19 cellular contexts compared by ENCODE assay signal in the genomic region with DNA sequence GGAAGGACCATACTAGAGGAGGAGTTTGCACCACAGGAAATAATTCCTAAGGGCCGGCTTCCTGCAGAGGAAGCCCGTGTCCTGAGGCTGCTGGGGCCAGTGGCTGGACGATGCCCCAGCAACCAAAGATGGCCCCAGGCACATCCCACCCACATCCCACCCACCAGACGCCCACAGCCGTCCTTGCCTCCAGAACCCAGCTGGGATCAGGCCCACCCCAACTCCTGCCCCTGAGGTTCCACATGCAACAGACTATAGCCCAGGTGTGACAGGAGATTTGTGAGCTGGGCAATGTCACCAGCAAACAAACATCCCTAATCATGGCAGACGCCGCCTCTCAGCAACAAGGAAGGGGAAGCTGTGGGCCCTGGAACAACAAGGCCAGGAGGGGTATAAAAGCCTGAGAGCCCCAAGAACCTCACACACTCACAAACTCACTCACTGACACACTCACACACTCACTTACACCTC. TPM values are rescaled to one million over a fixed set of nuclear protein-coding genes. Genes with fewer than 3 reads are reported as not detected.
A peak's percentile ranks its signal among the peaks of the same experiment; 100 is the strongest.
DNase-seq lines count a peak whose midpoint lies in the region; ATAC-seq and TF ChIP-seq lines count a peak whose summit lies in the region.
"Had no signal": no experiment of that assay in that cellular context is flagged by ENCODE, and none has a peak within 500 bp of the region (broad histone marks: within the 10 kb centered on the region; RNA-seq: fewer than 3 reads in every experiment).

A gene with protein sequence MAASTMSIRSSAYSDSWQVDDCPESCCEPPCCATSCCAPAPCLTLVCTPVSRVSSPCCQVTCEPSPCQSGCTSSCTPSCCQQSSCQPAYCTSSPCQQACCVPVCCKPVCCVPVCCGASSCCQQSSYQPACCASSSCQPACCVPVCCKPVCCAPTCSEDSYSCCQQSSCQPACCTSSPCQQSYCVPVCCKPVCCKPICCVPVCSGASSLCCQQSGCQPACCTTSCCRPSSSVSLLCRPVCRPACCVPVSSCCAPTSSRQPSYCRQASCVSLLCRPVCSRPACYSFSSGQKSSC (plus strand): TSS at position 421 of the 471 bp plus-strand sequence. CDS start 79 bp downstream, outside the sequence.

- H3K27me3 ChIP-seq in transverse colon = peaks cover 11% of the 10 kb centered on the region
- H3K27me3 ChIP-seq: BLaER1 treated with 17β-estradiol and CSF1 and Interleukin-3, amounts not matched to agents 10 nM and 100 nM; MG63 had no signal

- no peak within 1 kb of the TSS for H3K4me3 ChIP-seq in transverse colon
- H3K4me3 ChIP-seq: BLaER1 treated with 17β-estradiol and CSF1 and Interleukin-3, amounts not matched to agents 10 nM and 100 nM; MG63 had no signal

- WGBS in transverse colon (ENCODE audit: low coverage in 1 of 2), 2 donors = 57% methylated on average over 7 of the region's 7 CpGs; no CpG with 5 or more reads in 1 of the 2 donors

- ATAC-seq in stimulated activated effector memory CD8-positive, alpha-beta T cell treated with anti-CD3 and anti-CD28 coated beads, Interleukin-12 subunit alpha, Interleukin-12 subunit beta, amount 100 ng/mL, for 72 hours = no peak
- ATAC-seq in GM18861 (IDR thresholded peaks at IDR 0.05; ENCODE audit: unreplicated experiment) (no peak), HG03354 (IDR thresholded peaks at IDR 0.05; ENCODE audit: poor library complexity, severe bottlenecking, unreplicated experiment) (no peak)

- H3K36me3 ChIP-seq in transverse colon = no peaks in the 10 kb centered on the region
- H3K36me3 ChIP-seq: BLaER1 treated with 17β-estradiol and CSF1 and Interleukin-3, amounts not matched to agents 10 nM and 100 nM; MG63 had no signal

- peak within 1 kb of the TSS; percentile 59 for H3K27ac Mint-ChIP-seq in activated naive CD4-positive, alpha-beta T cell treated with anti-CD3 and anti-CD28 coated beads, Interleukin-2, amount 50 U/mL, for 24 hours
- H3K27ac Mint-ChIP-seq in immature natural killer cell = peak within 1 kb of the TSS; percentile 56 to 92 (median 82)
- H3K27ac Mint-ChIP-seq in stimulated activated effector memory CD8-positive, alpha-beta T cell treated with anti-CD3 and anti-CD28 coated beads, Interleukin-12 subunit alpha, Interleukin-12 subunit beta, amount 100 ng/mL, for 72 hours = peak within 1 kb of the TSS; percentile 73

- H3K36me3 Mint-ChIP-seq in activated naive CD4-positive, alpha-beta T cell treated with anti-CD3 and anti-CD28 coated beads, Interleukin-2, amount 50 U/mL, for 24 hours = peaks cover 22% of the 10 kb centered on the region
- H3K36me3 Mint-ChIP-seq in immature natural killer cell = peaks cover 23 to 36% (median 28%) of the 10 kb centered on the region in 3 donors
- no peaks in the 10 kb centered on the region for H3K36me3 Mint-ChIP-seq in stimulated activated effector memory CD8-positive, alpha-beta T cell treated with anti-CD3 and anti-CD28 coated beads, Interleukin-12 subunit alpha, Interleukin-12 subunit beta, amount 100 ng/mL, for 72 hours

- peaks cover 9 to 27% of the 10 kb centered on the region in 2 donors for H3K9me3 ChIP-seq in transverse colon

- H3K4me1 ChIP-seq in transverse colon = no peaks in the 10 kb centered on the region

- no peak for TF ChIP-seq POLR2A in transverse colon (IDR thresholded peaks at IDR 0.05)

- H3K4me3 Mint-ChIP-seq in activated naive CD4-positive, alpha-beta T cell treated with anti-CD3 and anti-CD28 coated beads, Interleukin-2, amount 50 U/mL, for 24 hours = no peak within 1 kb of the TSS
- peak within 1 kb of the TSS; percentile 51 to 78 (median 68) for H3K4me3 Mint-ChIP-seq in immature natural killer cell
- peak within 1 kb of the TSS; percentile 22 for H3K4me3 Mint-ChIP-seq in stimulated activated effector memory CD8-positive, alpha-beta T cell treated with anti-CD3 and anti-CD28 coated beads, Interleukin-12 subunit alpha, Interleukin-12 subunit beta, amount 100 ng/mL, for 72 hours

- TF ChIP-seq EP300 in transverse colon (IDR thresholded peaks at IDR 0.05; ENCODE audit: low read depth) = no peak

- intact Hi-C loops in transverse colon (cut with DNase I; ENCODE audit: low total_unique reads) = no loop called here

- no peaks in the 10 kb centered on the region for H3K27me3 Mint-ChIP-seq in activated naive CD4-positive, alpha-beta T cell treated with anti-CD3 and anti-CD28 coated beads, Interleukin-2, amount 50 U/mL, for 24 hours
- H3K27me3 Mint-ChIP-seq in immature natural killer cell (ENCODE audit: low read depth in 3 of 3) = peaks cover 2 to 10% (median 6%) of the 10 kb centered on the region in 3 donors

- no peak within 1 kb of the TSS for H3K27ac ChIP-seq in transverse colon
- H3K27ac ChIP-seq: BLaER1 treated with 17β-estradiol and CSF1 and Interleukin-3, amounts not matched to agents 10 nM and 100 nM had no signal

- H3K9me3 Mint-ChIP-seq in activated naive CD4-positive, alpha-beta T cell treated with anti-CD3 and anti-CD28 coated beads, Interleukin-2, amount 50 U/mL, for 24 hours = peaks cover 42% of the 10 kb centered on the region
- H3K9me3 Mint-ChIP-seq in immature natural killer cell = peaks cover 19 to 45% (median 39%) of the 10 kb centered on the region in 6 donors
- H3K9me3 Mint-ChIP-seq in stimulated activated effector memory CD8-positive, alpha-beta T cell treated with anti-CD3 and anti-CD28 coated beads, Interleukin-12 subunit alpha, Interleukin-12 subunit beta, amount 100 ng/mL, for 72 hours = peaks cover 39% of the 10 kb centered on the region

- no peak for TF ChIP-seq CTCF in transverse colon (IDR thresholded peaks at IDR 0.05)

- no peak for DNase-seq in activated naive CD4-positive, alpha-beta T cell treated with anti-CD3 and anti-CD28 coated beads, Interleukin-2, amount 50 U/mL, for 16 hours
- DNase-seq in NCI-H69 (lab: John Stamatoyannopoulos, UW) = peak; percentile 74
- DNase-seq in immature natural killer cell = no peak
- DNase-seq in stimulated activated effector memory CD8-positive, alpha-beta T cell treated with anti-CD3 and anti-CD28 coated beads, Interleukin-12 subunit alpha, Interleukin-12 subunit beta, amount 100 ng/mL, for 72 hours (ENCODE audit: low spot score in 2 of 2) = no peak
- DNase-seq in transverse colon = no peak
- DNase-seq: 8988T, GF-D8, IMR-90, Karpas-422, MG63, NCI-H1092, NCI-H1694, NCI-H510A treated with DMSO at 0.1 percent for 48 hours had no signal

- in situ Hi-C loops in transverse colon (cut with MboI; ENCODE audit: low pct_ligation_motif_present in 1 of 4, low pct_unique_long_range_greater_than_20kb in 1 of 4, low sequenced_read_pairs in 3 of 4) = no loop called here

- peaks cover 38% of the 10 kb centered on the region for H3K4me1 Mint-ChIP-seq in activated naive CD4-positive, alpha-beta T cell treated with anti-CD3 and anti-CD28 coated beads, Interleukin-2, amount 50 U/mL, for 24 hours
- peaks cover 57 to 70% of the 10 kb centered on the region in 2 donors for H3K4me1 Mint-ChIP-seq in immature natural killer cell
- peaks cover 45% of the 10 kb centered on the region for H3K4me1 Mint-ChIP-seq in stimulated activated effector memory CD8-positive, alpha-beta T cell treated with anti-CD3 and anti-CD28 coated beads, Interleukin-12 subunit alpha, Interleukin-12 subunit beta, amount 100 ng/mL, for 72 hours

RNA-seq across cellular contexts. Expression of the gene that starts here (rescaled TPM):
- polyA plus RNA-seq in immature natural killer cell = not detected
- total RNA-seq in transverse colon = not detected
- total RNA-seq: H4, HT1080, IMR-90 had no signal
- polyA plus RNA-seq: IMR-90 had no signal
